ENCODE assay signal across 28 cellular contexts in genomic region chr9:137913771-137914767, GRCh38. TPM values are rescaled to one million over a fixed set of nuclear protein-coding genes. Genes with fewer than 3 reads are reported as not detected.
"Had no signal": no experiment of that assay in that cellular context is flagged by ENCODE, and none has a peak within 500 bp of the region (broad histone marks: within the 10 kb centered on the region; RNA-seq: fewer than 3 reads in every experiment).

No MANE protein-coding gene starts in this region.

- H3K27me3 Mint-ChIP-seq: activated CD4-positive, alpha-beta memory T cell treated with anti-CD3 and anti-CD28 coated beads, Interleukin-2, amount 10 ng/mL, durations not matched to agents 7 days and 5 days; activated CD4-positive, alpha-beta T cell treated with anti-CD3 and anti-CD28 coated beads, Interleukin-2, amount 10 ng/mL, durations not matched to agents 7 days and 5 days; activated naive CD4-positive, alpha-beta T cell treated with anti-CD3 and anti-CD28 coated beads, Interleukin-2, amount 10 ng/mL, durations not matched to agents 7 days and 5 days had no signal

- H3K4me1 ChIP-seq: body of pancreas had no signal

- H3K9me3 Mint-ChIP-seq: activated CD4-positive, alpha-beta memory T cell treated with anti-CD3 and anti-CD28 coated beads, Interleukin-2, amount 10 ng/mL, durations not matched to agents 7 days and 5 days; activated CD4-positive, alpha-beta T cell treated with anti-CD3 and anti-CD28 coated beads, Interleukin-2, amount 10 ng/mL, durations not matched to agents 7 days and 5 days; activated naive CD4-positive, alpha-beta T cell treated with anti-CD3 and anti-CD28 coated beads, Interleukin-2, amount 10 ng/mL, durations not matched to agents 7 days and 5 days; activated T-cell treated with anti-CD3 and anti-CD28 coated beads, Interleukin-2, amount 50 U/mL, for 24 hours; activated T-cell treated with anti-CD3 and anti-CD28 coated beads, Interleukin-2, amount 50 U/mL, for 72 hours; effector memory CD8-positive, alpha-beta T cell; T-helper 2 cell treated with Interferon-gamma antibody and Interleukin-4, amounts not matched to agents 5 μg/mL and 100 μg/mL, for 36 hours; WTC11 had no signal

- H3K27ac Mint-ChIP-seq: activated CD4-positive, alpha-beta memory T cell treated with anti-CD3 and anti-CD28 coated beads, Interleukin-2, amount 10 ng/mL, durations not matched to agents 7 days and 5 days; activated CD4-positive, alpha-beta T cell treated with anti-CD3 and anti-CD28 coated beads, Interleukin-2, amount 10 ng/mL, durations not matched to agents 7 days and 5 days; activated naive CD4-positive, alpha-beta T cell treated with anti-CD3 and anti-CD28 coated beads, Interleukin-2, amount 10 ng/mL, durations not matched to agents 7 days and 5 days; activated naive CD8-positive, alpha-beta T cell; activated T-cell treated with anti-CD3 and anti-CD28 coated beads, Interleukin-2, amount 50 U/mL, for 24 hours; activated T-cell treated with anti-CD3 and anti-CD28 coated beads, Interleukin-2, amount 50 U/mL, for 72 hours; effector memory CD8-positive, alpha-beta T cell; T-helper 2 cell treated with Interferon-gamma antibody and Interleukin-4, amounts not matched to agents 5 μg/mL and 100 μg/mL, for 36 hours; WTC11 had no signal

- H3K36me3 Mint-ChIP-seq: activated naive CD4-positive, alpha-beta T cell treated with anti-CD3 and anti-CD28 coated beads, Interleukin-2, amount 10 ng/mL, durations not matched to agents 7 days and 5 days; activated naive CD8-positive, alpha-beta T cell had no signal

- H3K4me1 Mint-ChIP-seq: activated CD4-positive, alpha-beta memory T cell treated with anti-CD3 and anti-CD28 coated beads, Interleukin-2, amount 10 ng/mL, durations not matched to agents 7 days and 5 days; activated CD4-positive, alpha-beta T cell treated with anti-CD3 and anti-CD28 coated beads, Interleukin-2, amount 10 ng/mL, durations not matched to agents 7 days and 5 days; activated naive CD4-positive, alpha-beta T cell treated with anti-CD3 and anti-CD28 coated beads, Interleukin-2, amount 10 ng/mL, durations not matched to agents 7 days and 5 days; T-helper 17 cell; WTC11 had no signal

- H3K27ac ChIP-seq: body of pancreas had no signal

- H3K4me3 ChIP-seq: body of pancreas had no signal

- ATAC-seq: activated T-cell treated with anti-CD3 and anti-CD28 coated beads, Interleukin-2, amount 50 U/mL, for 72 hours; body of pancreas; effector memory CD8-positive, alpha-beta T cell; T-helper 17 cell; WTC11 had no signal

- DNase-seq: activated CD4-positive, alpha-beta memory T cell treated with anti-CD3 and anti-CD28 coated beads, Interleukin-2, amount 10 ng/mL, durations not matched to agents 7 days and 5 days; activated CD4-positive, alpha-beta T cell treated with anti-CD3 and anti-CD28 coated beads for 1 hour; activated CD4-positive, alpha-beta T cell treated with anti-CD3 and anti-CD28 coated beads for 4 hours; activated CD4-positive, alpha-beta T cell treated with anti-CD3 and anti-CD28 coated beads, Interleukin-2, amount 10 ng/mL, durations not matched to agents 7 days and 5 days; activated CD4-positive, alpha-beta T cell treated with anti-CD3 and anti-CD28 coated beads, Interleukin-2, amount 50 U/mL, for 4 hours; activated CD8-positive, alpha-beta memory T cell treated with anti-CD3 and anti-CD28 coated beads, Interleukin-2, amount 50 U/mL, for 48 hours; activated gamma-delta T cell; activated naive CD4-positive, alpha-beta T cell; activated naive CD4-positive, alpha-beta T cell treated with anti-CD3 and anti-CD28 coated beads, Interleukin-2, amount 10 ng/mL, durations not matched to agents 7 days and 5 days; activated T-cell treated with anti-CD3 and anti-CD28 coated beads for 4 hours; activated T-cell treated with anti-CD3 and anti-CD28 coated beads, Interleukin-2, amount 50 U/mL, for 24 hours; activated T-cell treated with anti-CD3 and anti-CD28 coated beads, Interleukin-2, amount 50 U/mL, for 72 hours; amniotic stem cell; aorta; body of pancreas; caudate nucleus; cortex of kidney; dermis blood vessel endothelial cell; effector CD4-positive, alpha-beta T cell; effector memory CD8-positive, alpha-beta T cell; erythroblast; foreskin fibroblast; T-helper 1 cell; T-helper 17 cell; T1000 had no signal

- H3K9me3 ChIP-seq: body of pancreas had no signal

- H3K4me3 Mint-ChIP-seq: activated CD4-positive, alpha-beta memory T cell treated with anti-CD3 and anti-CD28 coated beads, Interleukin-2, amount 10 ng/mL, durations not matched to agents 7 days and 5 days; activated CD4-positive, alpha-beta T cell treated with anti-CD3 and anti-CD28 coated beads, Interleukin-2, amount 10 ng/mL, durations not matched to agents 7 days and 5 days; activated naive CD4-positive, alpha-beta T cell treated with anti-CD3 and anti-CD28 coated beads, Interleukin-2, amount 10 ng/mL, durations not matched to agents 7 days and 5 days; activated naive CD8-positive, alpha-beta T cell; activated T-cell treated with anti-CD3 and anti-CD28 coated beads, Interleukin-2, amount 50 U/mL, for 24 hours; activated T-cell treated with anti-CD3 and anti-CD28 coated beads, Interleukin-2, amount 50 U/mL, for 72 hours; effector memory CD8-positive, alpha-beta T cell; T-helper 17 cell; T-helper 2 cell treated with Interferon-gamma antibody and Interleukin-4, amounts not matched to agents 5 μg/mL and 100 μg/mL, for 36 hours; WTC11 had no signal

- H3K27me3 ChIP-seq: body of pancreas had no signal

RNA-seq across cellular contexts. Expression of gene CACNA1B, which starts 36.5 kb away (rescaled TPM):
- total RNA-seq: activated CD4-positive, alpha-beta memory T cell treated with anti-CD3 and anti-CD28 coated beads, Interleukin-2, amount 10 ng/mL, durations not matched to agents 7 days and 5 days; activated CD4-positive, alpha-beta T cell treated with anti-CD3 and anti-CD28 coated beads, Interleukin-2, amount 10 ng/mL, durations not matched to agents 7 days and 5 days had no signal
